ENCODE assay signal across 8 cellular contexts in the genomic region with DNA sequence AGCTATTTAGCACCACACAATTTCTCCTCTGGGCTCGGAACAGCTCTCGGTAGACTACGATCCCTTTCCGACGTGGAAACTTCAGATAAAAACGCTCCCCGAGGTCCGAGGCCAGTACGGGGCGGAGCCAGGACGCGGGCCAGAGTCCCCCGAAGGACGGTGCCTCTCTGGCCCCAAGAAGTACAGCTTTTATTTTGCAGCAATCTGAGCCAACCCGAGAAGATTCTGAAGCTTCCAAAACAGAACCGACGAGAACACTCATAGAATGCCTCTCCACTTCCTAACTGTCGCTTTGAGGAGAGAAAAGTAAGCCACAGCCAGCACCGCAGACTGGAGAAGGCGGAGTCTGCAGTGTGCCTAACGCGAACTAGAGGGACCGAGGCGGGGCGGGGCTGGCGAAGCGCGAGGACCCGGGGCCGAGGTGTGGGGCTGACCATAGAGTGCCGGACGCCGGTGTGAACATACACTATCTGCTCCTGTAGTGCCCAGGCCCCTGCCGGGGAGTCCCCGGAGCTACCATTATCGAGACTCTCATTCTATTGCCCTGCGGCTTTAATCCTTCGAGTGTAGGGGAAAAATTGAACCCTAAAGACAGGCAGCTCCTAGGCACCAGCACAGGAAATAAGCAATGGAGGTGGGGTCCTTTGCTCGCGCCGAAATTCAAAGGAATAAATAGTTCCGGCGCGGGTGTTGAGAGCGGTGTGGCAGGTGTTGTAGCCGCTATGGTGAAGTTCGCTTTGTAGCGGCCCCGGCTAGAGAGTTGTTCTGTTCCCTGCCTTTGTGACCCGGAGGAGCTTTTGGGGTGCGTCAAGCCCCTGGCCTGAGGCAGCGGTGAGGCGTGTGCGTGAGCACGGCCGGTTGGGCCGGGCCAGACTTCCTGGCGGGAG. TPM values are rescaled to one million over a fixed set of nuclear protein-coding genes. Genes with fewer than 3 reads are reported as not detected.
A peak's percentile ranks its signal among the peaks of the same experiment; 100 is the strongest.
DNase-seq lines count a peak whose midpoint lies in the region; ATAC-seq and TF ChIP-seq lines count a peak whose summit lies in the region.

A gene (plus strand): TSS at position 663 of the 887 bp plus-strand sequence. CDS start 1,076 bp downstream, outside the sequence.

- DNase-seq in DMS53 treated with DMSO at 0.1 percent for 48 hours (lab: John Stamatoyannopoulos, UW; ENCODE audit: unreplicated experiment) (peak; percentile 82), Peyer's patch (peak; percentile 94 to 96 (median 95)), esophagus squamous epithelium (lab: John Stamatoyannopoulos, UW) (peak; percentile 58), myocyte (ENCODE audit: low read depth) (peak; percentile 95)
- peak; percentile 93 to 95 for DNase-seq in activated T-cell treated with anti-CD3 and anti-CD28 coated beads, Interleukin-2, amount 50 U/mL, for 72 hours
- DNase-seq in stimulated activated CD8-positive, alpha-beta memory T cell treated with anti-CD3 and anti-CD28 coated beads, Interleukin-7, amount 100 ng/mL, for 48 hours (ENCODE audit: extremely low read depth in 1 of 2, low read depth in 1 of 2) = peak; percentile 80 to 89

- peak within 1 kb of the TSS; percentile 78 for H3K4me2 ChIP-seq in KMS-11

- intact Hi-C loops in esophagus squamous epithelium (cut with DNase I) = no loop called here

- H3K4me1 ChIP-seq in KMS-11 (ENCODE audit: low read depth, poor library complexity, severe bottlenecking) = peaks cover 26% of the 10 kb centered on the region
- H3K4me1 ChIP-seq in Peyer's patch = peaks cover 0 to 12% (median 4%) of the 10 kb centered on the region in 4 donors
- H3K4me1 ChIP-seq in esophagus squamous epithelium = peaks cover 0 to 30% (median 14%) of the 10 kb centered on the region in 3 donors

- no peaks in the 10 kb centered on the region for H4K20me1 ChIP-seq in KMS-11 (ENCODE audit: insufficient read depth)

- H3K4me3 Mint-ChIP-seq in activated T-cell treated with anti-CD3 and anti-CD28 coated beads, Interleukin-2, amount 50 U/mL, for 72 hours = peak within 1 kb of the TSS; percentile 96 to 99

- peak within 1 kb of the TSS; percentile 72 for H2AFZ ChIP-seq in KMS-11 (ENCODE audit: low read depth)

- TF ChIP-seq CTCF in KMS-11 (conservative IDR thresholded peaks at IDR 0.05; ENCODE audit: low read depth, low read length) (no peak), Peyer's patch (IDR thresholded peaks at IDR 0.05) (no peak), esophagus squamous epithelium (IDR thresholded peaks at IDR 0.05) (no peak)

- peak within 1 kb of the TSS; percentile 91 for H3K9ac ChIP-seq in KMS-11

- H3K27ac Mint-ChIP-seq in activated T-cell treated with anti-CD3 and anti-CD28 coated beads, Interleukin-2, amount 50 U/mL, for 72 hours = peak within 1 kb of the TSS; percentile 86

- H3K27me3 ChIP-seq in KMS-11 (ENCODE audit: insufficient read depth, low read depth) (no peaks in the 10 kb centered on the region), Peyer's patch (no peaks in the 10 kb centered on the region), esophagus squamous epithelium (no peaks in the 10 kb centered on the region)

- H3K36me3 ChIP-seq in KMS-11 (ENCODE audit: insufficient read depth) = no peaks in the 10 kb centered on the region
- no peaks in the 10 kb centered on the region for H3K36me3 ChIP-seq in Peyer's patch
- H3K36me3 ChIP-seq in esophagus squamous epithelium = no peaks in the 10 kb centered on the region

- no peaks in the 10 kb centered on the region for H3K9me3 ChIP-seq in Peyer's patch
- H3K9me3 ChIP-seq in esophagus squamous epithelium = no peaks in the 10 kb centered on the region

- no peaks in the 10 kb centered on the region for H3K9me3 Mint-ChIP-seq in activated T-cell treated with anti-CD3 and anti-CD28 coated beads, Interleukin-2, amount 50 U/mL, for 72 hours

- H3K27me3 Mint-ChIP-seq in activated T-cell treated with anti-CD3 and anti-CD28 coated beads, Interleukin-2, amount 50 U/mL, for 72 hours (ENCODE audit: low read depth) = no peaks in the 10 kb centered on the region

- peak within 1 kb of the TSS; percentile 93 for H3K27ac ChIP-seq in KMS-11
- peak within 1 kb of the TSS; percentile 91 to 95 (median 94) for H3K27ac ChIP-seq in Peyer's patch
- H3K27ac ChIP-seq in esophagus squamous epithelium = peak within 1 kb of the TSS; percentile 94 to 97 (median 95)

- H3K4me1 Mint-ChIP-seq in activated T-cell treated with anti-CD3 and anti-CD28 coated beads, Interleukin-2, amount 50 U/mL, for 72 hours (ENCODE audit: low read depth) = peaks cover 36% of the 10 kb centered on the region

- peak; percentile 72 to 84 for TF ChIP-seq POLR2A in Peyer's patch (IDR thresholded peaks at IDR 0.05)
- peak in 2 of 4 donors; percentile 71 to 85 for TF ChIP-seq POLR2A in esophagus squamous epithelium (IDR thresholded peaks at IDR 0.05)

- peak; percentile 89 for ATAC-seq in GM21737 (IDR thresholded peaks at IDR 0.05; ENCODE audit: unreplicated experiment)
- ATAC-seq in activated T-cell treated with anti-CD3 and anti-CD28 coated beads, Interleukin-2, amount 50 U/mL, for 72 hours (replicated peaks in 1 of 2) = peak; percentile 94

- H3K36me3 Mint-ChIP-seq in activated T-cell treated with anti-CD3 and anti-CD28 coated beads, Interleukin-2, amount 50 U/mL, for 72 hours (ENCODE audit: insufficient read depth in 2 of 2) = peaks cover 6 to 9% of the 10 kb centered on the region in 2 donors

- H3K79me2 ChIP-seq in KMS-11 (ENCODE audit: insufficient read depth, low read depth) = peaks cover 36% of the 10 kb centered on the region

- 0% methylated on average over 5 to 23 of the region's 58 CpGs for WGBS in esophagus squamous epithelium, 2 donors

- peak within 1 kb of the TSS; percentile 43 for H3K4me3 ChIP-seq in KMS-11 (IDR thresholded peaks at IDR 0.05; ENCODE audit: insufficient read depth, low read depth, low read length)
- peak within 1 kb of the TSS; percentile 73 to 87 (median 78) for H3K4me3 ChIP-seq in Peyer's patch
- H3K4me3 ChIP-seq in esophagus squamous epithelium = peak within 1 kb of the TSS; percentile 65 to 89 (median 72)

RNA-seq across cellular contexts. Expression of the gene that starts here (rescaled TPM):
- total RNA-seq in Peyer's patch = 10 to 100 TPM in 1 of 4 donors, 1 to 10 TPM in 3; 4.7 to 15.7 (median 5.4) TPM
- 10 to 100 TPM; 55.0 to 65.4 TPM for total RNA-seq in activated T-cell treated with anti-CD3 and anti-CD28 coated beads, Interleukin-2, amount 50 U/mL, for 72 hours
- total RNA-seq in esophagus squamous epithelium = 10 to 100 TPM in 3 of 4 donors, 1 to 10 TPM in 1; 6.7 to 17.6 (median 13.7) TPM
- 8.9 and 9.5 TPM in 2 replicates for total RNA-seq in myocyte
- 3.2 TPM for polyA plus RNA-seq in myocyte (2012)

Comparison
In these comparisons a context has a peak if more than half of its experiments do, and no peak if none do; other contexts are left out.
1. Peak in every context shown above with its lines: DNase-seq, ATAC-seq, H3K4me3 ChIP-seq and H3K27ac ChIP-seq.